ENCODE assay signal across 8 cellular contexts in the genomic region with DNA sequence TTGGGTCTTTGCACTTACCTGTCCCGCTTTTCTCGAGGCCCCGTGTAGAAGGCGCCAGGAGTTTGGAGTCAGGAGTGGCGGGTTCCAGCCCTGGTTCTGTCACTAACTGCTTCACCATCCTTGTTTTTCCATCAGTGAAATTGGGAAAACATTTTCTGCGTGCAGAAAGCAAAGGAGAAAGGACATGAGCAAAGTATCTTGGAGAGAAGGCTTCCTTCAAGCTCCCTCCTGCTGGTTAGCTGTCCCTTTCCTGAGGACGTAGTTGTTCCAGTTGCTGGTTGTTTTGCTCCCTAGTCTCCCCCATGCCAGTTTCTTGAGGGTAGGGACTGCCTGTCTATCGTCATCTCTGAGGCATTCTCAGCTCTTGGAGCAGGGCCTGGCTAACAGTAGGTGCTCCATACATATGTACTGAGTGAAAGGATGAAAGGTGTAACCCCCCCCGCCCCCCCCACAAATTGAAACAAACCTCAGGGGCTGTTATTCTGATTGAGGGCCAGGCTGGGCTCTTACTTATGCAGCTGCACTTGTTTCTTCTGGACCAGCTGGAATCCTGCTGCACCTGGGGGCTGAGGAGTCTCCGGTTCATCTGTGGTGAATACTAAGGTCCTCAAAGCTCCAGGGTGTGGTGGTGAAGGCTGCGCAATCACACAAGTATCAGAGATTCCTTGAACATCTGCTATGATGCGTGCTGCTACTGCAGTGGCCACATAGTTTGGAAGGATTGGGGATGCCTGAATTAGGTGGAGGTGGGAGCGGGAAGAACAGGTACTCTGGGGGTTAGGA. TPM values are rescaled to one million over a fixed set of nuclear protein-coding genes. Genes with fewer than 3 reads are reported as not detected.
A peak's percentile ranks its signal among the peaks of the same experiment; 100 is the strongest.
DNase-seq lines count a peak whose midpoint lies in the region; ATAC-seq, FAIRE-seq and TF ChIP-seq lines count a peak whose summit lies in the region.

No MANE protein-coding gene starts in this region.

- H3K79me2 ChIP-seq in H9 (ENCODE audit: insufficient read depth, low read length): peaks cover 2% of the 10 kb centered on the region; the same call in 1 of the 2 replicates

- no peak for TF ChIP-seq RAD21 in A549 (conservative IDR thresholded peaks at IDR 0.05 in 1 of 2, IDR thresholded peaks at IDR 0.05 in 1 of 2)

- H2AK5ac ChIP-seq in H9 (ENCODE audit: insufficient read length, low read length): peak overlapping the region; percentile 10

- no peaks in the 10 kb centered on the region for H4K20me1 ChIP-seq in H9 (ENCODE audit: control insufficient read depth, insufficient read depth, insufficient read length)

- H3K79me1 ChIP-seq in H9 (ENCODE audit: insufficient read depth, low read depth, low read length, poor library complexity, severe bottlenecking): no peaks in the 10 kb centered on the region

- peak overlapping the region; percentile 79 for H3K18ac ChIP-seq in H9 (ENCODE audit: insufficient read length, low read depth, low read length)

- peak overlapping the region; percentile 71 for H4K91ac ChIP-seq in H9 (ENCODE audit: insufficient read length, low read depth, low read length)

- peak overlapping the region; percentile 82 for H2BK12ac ChIP-seq in H9 (ENCODE audit: insufficient read length, low read depth, low read length)

- H2BK15ac ChIP-seq in H9 (ENCODE audit: low read depth, low read length): no peak overlapping the region

- H3K4me1 ChIP-seq in A549: peaks cover 9% of the 10 kb centered on the region
- H3K4me1 ChIP-seq in H9 (ENCODE audit: insufficient read depth, low read length): peaks cover 31% of the 10 kb centered on the region
- H3K4me1 ChIP-seq in iPS-15b (ENCODE audit: control insufficient read depth, insufficient read depth, low read length): peaks cover 3% of the 10 kb centered on the region
- peaks cover 47% of the 10 kb centered on the region for H3K4me1 ChIP-seq in suprapubic skin

- peak overlapping the region; percentile 81 for H3K4me3 ChIP-seq in A549
- H3K4me3 ChIP-seq in iPS-15b (ENCODE audit: low read depth, low read length): peak overlapping the region; percentile 89
- H3K4me3 ChIP-seq in suprapubic skin: peak overlapping the region; percentile 62

- no peak overlapping the region for H2BK20ac ChIP-seq in H9 (ENCODE audit: low read depth, low read length, poor library complexity, severe bottlenecking)

- H3T11ph ChIP-seq in H9 (ENCODE audit: low read length): no peak overlapping the region

- no peak for FAIRE-seq in A549 (lab: Jason Lieb, UNC)

- ATAC-seq in A549 (no peak), HG03045 (IDR thresholded peaks at IDR 0.05; ENCODE audit: unreplicated experiment) (no peak)

- H3K4me2 ChIP-seq in A549: peak overlapping the region; percentile 96
- peak overlapping the region; percentile 95 for H3K4me2 ChIP-seq in H9 (ENCODE audit: insufficient read depth, insufficient read length, low read length)

- H3K23ac ChIP-seq in H9 (ENCODE audit: insufficient read length, low read depth, low read length): no peak overlapping the region

- TF ChIP-seq CTCF in A549 (IDR thresholded peaks at IDR 0.05) (no peak; the same call in 2 of the 3 replicates), H9 (conservative IDR thresholded peaks at IDR 0.05) (0 out of 3 replicates have a peak, but pooled peaks have one; percentile 4), suprapubic skin (IDR thresholded peaks at IDR 0.05) (no peak)

- no peak overlapping the region for H2BK5ac ChIP-seq in H9 (ENCODE audit: insufficient read length, low read length)

- no peak overlapping the region for H2BK120ac ChIP-seq in H9 (ENCODE audit: low read depth, low read length, poor library complexity, severe bottlenecking)

- intact Hi-C loops in activated CD4-positive, alpha-beta memory T cell treated with anti-CD3 and anti-CD28 coated beads for 36 hours (cut with micrococcal nuclease): loop anchor here (1.0 to 10.0 kb wide), 9 partner anchors 11 to 475 kb away; partner anchors contain the start of gene GM2A

- H3K9ac ChIP-seq in H9 (ENCODE audit: extremely low read depth, insufficient read length, low read length) (peak overlapping the region; percentile 84), iPS-15b (ENCODE audit: low read depth, low read length) (no peak overlapping the region)

- H3K23me2 ChIP-seq in H9 (ENCODE audit: insufficient read length, low read depth, low read length, poor library complexity, severe bottlenecking): peaks cover 13% of the 10 kb centered on the region

- peaks cover 17 to 19% (median 19%) of the 10 kb centered on the region in 3 experiments for H3K36me3 Mint-ChIP-seq in H9 (ENCODE audit: insufficient read depth in 1 of 3, low read depth in 3 of 3)
- no peaks in the 10 kb centered on the region for H3K36me3 Mint-ChIP-seq in activated CD4-positive, alpha-beta memory T cell treated with anti-CD3 and anti-CD28 coated beads for 36 hours

- H2AFZ ChIP-seq in H9 (ENCODE audit: low read length): no peak overlapping the region

- no peak for TF ChIP-seq POLR2A in A549 (IDR thresholded peaks at IDR 0.05; ENCODE audit: low read length)
- TF ChIP-seq POLR2A in suprapubic skin (IDR thresholded peaks at IDR 0.05): no peak

- H3K4me3 Mint-ChIP-seq in H9: peak overlapping the region; percentile 89 to 99
- peak overlapping the region; percentile 99 for H3K4me3 Mint-ChIP-seq in activated CD4-positive, alpha-beta memory T cell treated with anti-CD3 and anti-CD28 coated beads for 36 hours

- 58% methylated on average over 13 of the region's 13 CpGs for WGBS in A549 (ENCODE audit: missing lambda C conversion rate)
- WGBS in H9 (ENCODE audit: extremely low coverage, insufficient read length, low lambda C conversion rate): no CpG with 5 or more reads among the region's 13 CpGs
- WGBS in suprapubic skin: 30% methylated on average over 12 of the region's 13 CpGs

- H3K27me3 ChIP-seq in H9 (ENCODE audit: insufficient read depth, low read length) (peaks cover 4% of the 10 kb centered on the region; the same call in 1 of the 2 replicates), iPS-15b (ENCODE audit: control insufficient read depth, insufficient read depth, low read length) (peaks cover 26% of the 10 kb centered on the region), suprapubic skin (no peaks in the 10 kb centered on the region)

- peaks cover 46% of the 10 kb centered on the region for H3K27me3 Mint-ChIP-seq in H9 (ENCODE audit: low read depth)
- no peaks in the 10 kb centered on the region for H3K27me3 Mint-ChIP-seq in activated CD4-positive, alpha-beta memory T cell treated with anti-CD3 and anti-CD28 coated beads for 36 hours

- H3K9me3 ChIP-seq in A549 (no peaks in the 10 kb centered on the region), H9 (ENCODE audit: control insufficient read depth, low read depth, low read length) (no peaks in the 10 kb centered on the region), iPS-15b (ENCODE audit: control insufficient read depth, insufficient read depth, low read length) (no peaks in the 10 kb centered on the region), suprapubic skin (no peaks in the 10 kb centered on the region)

- no peaks in the 10 kb centered on the region for H3K36me3 ChIP-seq in iPS-15b (ENCODE audit: control insufficient read depth, insufficient read depth, low read length)
- no peaks in the 10 kb centered on the region for H3K36me3 ChIP-seq in suprapubic skin

- H3K9me3 Mint-ChIP-seq in H9: no peaks in the 10 kb centered on the region; a peak in 1 of 5 replicates
- H3K9me3 Mint-ChIP-seq in activated CD4-positive, alpha-beta memory T cell treated with anti-CD3 and anti-CD28 coated beads for 36 hours: no peaks in the 10 kb centered on the region

- H3K27ac ChIP-seq in A549: peak overlapping the region in 1 of 2 experiments; percentile 86; a peak in 3 of 6 replicates
- H3K27ac ChIP-seq in H9 (ENCODE audit: insufficient read length, low read depth, low read length): peak overlapping the region; percentile 91
- H3K27ac ChIP-seq in suprapubic skin: peak overlapping the region; percentile 81

- peak overlapping the region; percentile 97 to 98 (median 97) for H3K27ac Mint-ChIP-seq in H9
- peak overlapping the region; percentile 89 for H3K27ac Mint-ChIP-seq in activated CD4-positive, alpha-beta memory T cell treated with anti-CD3 and anti-CD28 coated beads for 36 hours

- CTCF ChIA-PET in A549 (lab: Yijun Ruan, JAX): interaction anchor here (0.7 to 3.2 kb wide), 28 partner anchors 8 to 386 kb away, joined by 3 to 34 read pairs (median 4); partner anchors contain the start of genes DCTN4, MYOZ3 and RBM22
- CTCF ChIA-PET in activated CD4-positive, alpha-beta memory T cell treated with anti-CD3 and anti-CD28 coated beads for 36 hours (lab: Charles Lee): interaction anchor here (0.7 to 4.0 kb wide), 13 partner anchors 9 to 220 kb away, joined by 3 to 38 read pairs (median 6); partner anchors contain the start of genes DCTN4, IRGM and RBM22

- peak overlapping the region; percentile 68 for H3K4ac ChIP-seq in H9 (ENCODE audit: low read depth, low read length)

- H3K56ac ChIP-seq in H9 (ENCODE audit: insufficient read length, low read depth, low read length): no peak overlapping the region

- TF ChIP-seq EP300 in A549 (IDR thresholded peaks at IDR 0.05) (no peak), suprapubic skin (IDR thresholded peaks at IDR 0.05) (no peak)

- H3K14ac ChIP-seq in H9 (ENCODE audit: insufficient read depth, low read length): peak overlapping the region; percentile 69

- DNase-seq in A549 (ENCODE audit: low read depth in 1 of 2, low spot score in 1 of 2) (no peak), H9 (peak; percentile 93), suprapubic skin (ENCODE audit: low spot score in 2 of 2) (no peak), NCI-H2227 (lab: John Stamatoyannopoulos, UW; ENCODE audit: unreplicated experiment) (no peak), DMS153 (lab: John Stamatoyannopoulos, UW) (no peak)
- no peak for DNase-seq in activated CD4-positive, alpha-beta memory T cell treated with anti-CD3 and anti-CD28 coated beads for 36 hours

- POLR2A ChIA-PET in A549 (lab: Yijun Ruan, JAX): interaction anchor here (0.5 to 1.9 kb wide), 2 partner anchors 21 to 204 kb away, joined by 3 to 12 read pairs; partner anchors contain the start of gene DCTN4
- POLR2A ChIA-PET in activated CD4-positive, alpha-beta memory T cell treated with anti-CD3 and anti-CD28 coated beads for 36 hours (lab: Charles Lee): interaction anchor here (0.5 to 1.6 kb wide), 7 partner anchors 10 to 232 kb away, joined by 3 to 9 read pairs (median 3); partner anchors contain the start of gene RBM22

- no peak overlapping the region for H4K8ac ChIP-seq in H9 (replicated peaks; ENCODE audit: insufficient read length, low read depth, low read length)

- peaks cover 64 to 66% of the 10 kb centered on the region in 2 experiments for H3K4me1 Mint-ChIP-seq in H9
- peaks cover 56% of the 10 kb centered on the region for H3K4me1 Mint-ChIP-seq in activated CD4-positive, alpha-beta memory T cell treated with anti-CD3 and anti-CD28 coated beads for 36 hours (ENCODE audit: low read depth)

- H4K5ac ChIP-seq in H9 (ENCODE audit: insufficient read length, low read depth, low read length): peak overlapping the region; percentile 28

RNA-seq across cellular contexts. Expression of gene SMIM3, which starts 1.0 kb away (rescaled TPM):
- polyA plus RNA-seq in A549 (2011; rRNA removed) (4.5 and 4.9 TPM in 2 replicates), A549 (2017; fragmentation: RNase III; extraction: RNeasy Plus Mini Kit Qiagen cat#74134 plus additional on column Dnase treatment) (3.0 to 4.6 TPM (median 4.1 TPM) in 3 replicates)
- polyA plus RNA-seq in A549 (2012; cell fraction: cytosol; rRNA removed): 3.3 and 4.1 TPM in 2 replicates
- 1.3 and 2.1 TPM in 2 replicates for polyA plus RNA-seq in A549 (2012; cell fraction: nucleus; rRNA removed)
- 1.7 and 1.8 TPM in 2 replicates for polyA minus RNA-seq in A549 (2011; rRNA and poly(A)+ RNA removed)
- total RNA-seq in H9 (2021) (42.0 and 42.5 TPM in 2 replicates), suprapubic skin (10 to 100 TPM in 3 of 4 donors, 1 to 10 TPM in 1; 7.1 to 18.7 (median 14.1) TPM)
- 10 to 100 TPM; 22.4 to 22.8 TPM for total RNA-seq in activated CD4-positive, alpha-beta memory T cell treated with anti-CD3 and anti-CD28 coated beads for 36 hours

RNA-seq across cellular contexts. Expression of gene DCTN4, which starts 20.8 kb away (rescaled TPM):
- polyA plus RNA-seq in A549 (2011; rRNA removed): 34.8 and 38.4 TPM in 2 replicates
- polyA plus RNA-seq in A549 (2012; cell fraction: cytosol; rRNA removed): 10.0 and 12.3 TPM in 2 replicates
- 10.2 and 15.2 TPM in 2 replicates for polyA plus RNA-seq in A549 (2012; cell fraction: nucleus; rRNA removed)
- polyA plus RNA-seq in A549 (2017; fragmentation: RNase III; extraction: RNeasy Plus Mini Kit Qiagen cat#74134 plus additional on column Dnase treatment): 18.7 to 20.9 TPM (median 20.2 TPM) in 3 replicates
- polyA minus RNA-seq in A549 (2011; rRNA and poly(A)+ RNA removed): 53.6 and 53.8 TPM in 2 replicates
- 45.1 and 48.5 TPM in 2 replicates for total RNA-seq in H9 (2021)
- total RNA-seq in activated CD4-positive, alpha-beta memory T cell treated with anti-CD3 and anti-CD28 coated beads for 36 hours: 10 to 100 TPM; 32.2 to 32.9 TPM
- 10 to 100 TPM; 64.8 to 91.6 (median 76.3) TPM for total RNA-seq in suprapubic skin
